21 cellular contexts compared by ENCODE assay signal in the genomic region with DNA sequence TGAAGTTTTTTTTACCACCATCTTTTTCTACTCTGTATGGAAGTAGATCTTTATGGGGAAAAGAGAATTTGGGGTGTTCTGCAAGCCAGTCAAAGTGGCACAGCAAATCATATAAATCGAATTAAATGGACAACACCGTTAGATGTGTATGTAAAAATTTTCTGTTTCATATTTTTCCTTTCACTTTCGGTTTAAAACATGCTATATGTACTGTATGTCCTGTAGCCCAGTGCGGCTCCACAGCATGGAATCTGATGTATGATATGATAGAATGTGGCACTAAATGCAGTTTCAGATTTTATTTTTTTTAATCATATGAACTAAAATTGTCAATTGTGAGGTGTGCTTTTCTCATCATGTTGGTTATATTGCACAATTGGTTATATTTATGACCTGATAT.
"Had no signal": no experiment of that assay in that cellular context is flagged by ENCODE, and none has a peak within 500 bp of the region (broad histone marks: within the 10 kb centered on the region; RNA-seq: fewer than 3 reads in every experiment).

No MANE protein-coding gene starts in this region.

- H3K27me3 Mint-ChIP-seq: activated B cell treated with CpG ODN at 0.5 μM for 24 hours; activated naive CD4-positive, alpha-beta T cell treated with anti-CD3 and anti-CD28 coated beads, Interleukin-2, amount 10 ng/mL, durations not matched to agents 7 days and 5 days; naive thymus-derived CD8-positive, alpha-beta T cell; type B pancreatic cell had no signal

- H3K27ac ChIP-seq: cardiac muscle cell, epithelial cell of prostate, gastroesophageal sphincter, left ventricle myocardium inferior, prostate gland, thoracic aorta, vagina had no signal

- H3K4me1 Mint-ChIP-seq: activated B cell treated with CpG ODN at 0.5 μM for 24 hours, mesothelial cell of epicardium had no signal

- H3K4me3 ChIP-seq: cardiac muscle cell, gastroesophageal sphincter, left ventricle myocardium inferior, prostate gland, thoracic aorta, vagina had no signal

- H3K9me3 Mint-ChIP-seq: activated B cell treated with CpG ODN at 0.5 μM for 24 hours; activated naive CD4-positive, alpha-beta T cell treated with anti-CD3 and anti-CD28 coated beads, Interleukin-2, amount 10 ng/mL, durations not matched to agents 7 days and 5 days; mesothelial cell of epicardium; naive thymus-derived CD8-positive, alpha-beta T cell; type B pancreatic cell had no signal

- H3K4me3 Mint-ChIP-seq: activated B cell treated with CpG ODN at 0.5 μM for 24 hours; activated naive CD4-positive, alpha-beta T cell treated with anti-CD3 and anti-CD28 coated beads, Interleukin-2, amount 10 ng/mL, durations not matched to agents 7 days and 5 days; mesothelial cell of epicardium; naive thymus-derived CD8-positive, alpha-beta T cell; type B pancreatic cell had no signal

- H3K27ac Mint-ChIP-seq: activated B cell treated with CpG ODN at 0.5 μM for 24 hours; activated naive CD4-positive, alpha-beta T cell treated with anti-CD3 and anti-CD28 coated beads, Interleukin-2, amount 10 ng/mL, durations not matched to agents 7 days and 5 days; mesothelial cell of epicardium; type B pancreatic cell had no signal

- DNase-seq: activated B cell treated with CpG ODN at 0.5 μM for 24 hours; activated CD4-positive, alpha-beta T cell treated with anti-CD3 and anti-CD28 coated beads for 4 hours; activated CD8-positive, alpha-beta memory T cell treated with anti-CD3 and anti-CD28 coated beads, Interleukin-2, amount 50 U/mL, for 48 hours; activated effector memory CD4-positive, alpha-beta T cell treated with Interleukin-2 at 50 U/mL for 16 hours; activated naive CD4-positive, alpha-beta T cell treated with anti-CD3 and anti-CD28 coated beads, Interleukin-2, amount 10 ng/mL, durations not matched to agents 7 days and 5 days; activated T-cell treated with anti-CD3 and anti-CD28 coated beads, Interleukin-2, amount 50 U/mL, for 48 hours; cortex of kidney; head of caudate nucleus; hypothalamus; left ventricle myocardium inferior; naive thymus-derived CD8-positive, alpha-beta T cell; stimulated activated CD4-positive, alpha-beta T cell treated with anti-CD3 and anti-CD28 coated beads, Interleukin-4, amount 100 ng/mL, for 24 hours; stimulated activated naive CD4-positive, alpha-beta T cell treated with Interleukin-2 at 50 U/mL for 16 hours had no signal

- H3K9me3 ChIP-seq: gastroesophageal sphincter, left ventricle myocardium inferior, prostate gland, thoracic aorta, vagina had no signal

- ATAC-seq: gastroesophageal sphincter; naive thymus-derived CD8-positive, alpha-beta T cell had no signal

- H3K27me3 ChIP-seq: cardiac muscle cell, gastroesophageal sphincter, vagina had no signal

- H3K4me1 ChIP-seq: prostate gland, vagina had no signal
